Comparison of ENCODE assay signal across 17 cellular contexts in the genomic region with DNA sequence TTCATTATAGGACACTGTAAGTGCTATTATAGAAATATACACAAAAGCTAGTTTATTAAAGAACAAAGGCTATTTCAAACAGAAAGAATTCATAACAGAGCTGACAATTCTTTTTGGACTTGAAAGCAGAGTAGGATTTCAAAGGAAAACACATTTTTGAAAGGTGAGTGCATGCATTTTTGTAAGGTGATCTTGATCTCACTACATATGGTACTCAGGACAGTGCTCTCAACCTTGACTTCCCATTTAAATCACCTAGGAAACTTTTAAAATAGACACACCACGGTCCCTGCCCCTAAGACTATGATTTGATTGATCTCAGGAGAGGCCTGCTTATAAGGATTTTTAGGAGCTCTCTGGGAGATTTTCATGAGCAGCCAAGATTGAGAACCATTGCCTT.
"Had no signal": no experiment of that assay in that cellular context is flagged by ENCODE, and none has a peak within 500 bp of the region (broad histone marks: within the 10 kb centered on the region; RNA-seq: fewer than 3 reads in every experiment).

No MANE protein-coding gene starts in this region.

- H3K9me3 Mint-ChIP-seq: endodermal cell had no signal

- H3K27ac Mint-ChIP-seq: endodermal cell; naive thymus-derived CD8-positive, alpha-beta T cell; progenitor cell of endocrine pancreas had no signal

- ATAC-seq: heart left ventricle; left cardiac atrium; left ventricle myocardium superior; mucosa of descending colon; naive thymus-derived CD8-positive, alpha-beta T cell; right cardiac atrium had no signal

- DNase-seq: effector CD4-positive, alpha-beta T cell; endodermal cell; heart left ventricle; hypothalamus; islet precursor cell; left cardiac atrium; left ventricle myocardium superior; mucosa of descending colon; naive thymus-derived CD8-positive, alpha-beta T cell; right cardiac atrium; small intestine; stimulated activated CD4-positive, alpha-beta T cell treated with anti-CD3 and anti-CD28 coated beads, Interleukin-12 subunit alpha, Interleukin-12 subunit beta, amount 100 ng/mL, for 4 hours; stimulated activated naive CD4-positive, alpha-beta T cell; stomach; substantia nigra; transverse colon had no signal

- H3K27me3 Mint-ChIP-seq: naive thymus-derived CD8-positive, alpha-beta T cell; progenitor cell of endocrine pancreas had no signal

- H3K4me3 Mint-ChIP-seq: endodermal cell; naive thymus-derived CD8-positive, alpha-beta T cell had no signal

- H3K36me3 Mint-ChIP-seq: naive thymus-derived CD8-positive, alpha-beta T cell had no signal

- H3K4me1 Mint-ChIP-seq: naive thymus-derived CD8-positive, alpha-beta T cell had no signal
